ENCODE assay signal across 1 cellular context in the genomic region with DNA sequence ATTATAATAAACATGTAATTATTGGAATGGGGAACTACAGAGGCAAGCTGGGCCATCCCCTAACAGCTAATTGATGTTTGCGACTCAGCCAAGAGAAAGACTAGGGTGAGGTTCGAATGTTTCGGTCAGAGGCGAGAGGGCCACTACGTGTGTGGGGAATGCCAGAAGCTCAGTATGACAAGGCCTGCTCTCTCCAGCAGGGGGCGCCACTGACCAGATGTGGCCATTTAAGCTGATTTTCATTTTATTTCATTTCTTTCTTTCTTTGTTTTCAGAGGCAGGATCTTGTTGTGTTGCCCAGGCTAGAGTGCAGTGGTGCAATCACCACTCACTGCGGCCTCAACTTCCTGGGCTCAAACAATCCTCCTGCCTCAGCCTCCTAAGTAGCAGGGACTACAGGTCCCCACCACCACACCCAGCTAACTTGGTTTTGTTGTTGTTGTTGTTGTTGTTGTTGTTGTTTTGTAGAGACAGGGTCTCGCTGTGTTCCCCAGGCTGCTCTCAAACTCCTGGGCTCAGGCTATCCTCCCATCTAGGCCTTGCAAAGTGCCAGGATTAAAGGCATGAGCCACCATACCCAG.
TF ChIP-seq lines count a peak whose summit lies in the region.

No MANE protein-coding gene starts in this region.

TF ChIP-seq in GM23338, 12 proteins besides CTCF, POLR2A, EP300 and RAD21 (continued from another document):
- TF ChIP-seq, protein P1, sequence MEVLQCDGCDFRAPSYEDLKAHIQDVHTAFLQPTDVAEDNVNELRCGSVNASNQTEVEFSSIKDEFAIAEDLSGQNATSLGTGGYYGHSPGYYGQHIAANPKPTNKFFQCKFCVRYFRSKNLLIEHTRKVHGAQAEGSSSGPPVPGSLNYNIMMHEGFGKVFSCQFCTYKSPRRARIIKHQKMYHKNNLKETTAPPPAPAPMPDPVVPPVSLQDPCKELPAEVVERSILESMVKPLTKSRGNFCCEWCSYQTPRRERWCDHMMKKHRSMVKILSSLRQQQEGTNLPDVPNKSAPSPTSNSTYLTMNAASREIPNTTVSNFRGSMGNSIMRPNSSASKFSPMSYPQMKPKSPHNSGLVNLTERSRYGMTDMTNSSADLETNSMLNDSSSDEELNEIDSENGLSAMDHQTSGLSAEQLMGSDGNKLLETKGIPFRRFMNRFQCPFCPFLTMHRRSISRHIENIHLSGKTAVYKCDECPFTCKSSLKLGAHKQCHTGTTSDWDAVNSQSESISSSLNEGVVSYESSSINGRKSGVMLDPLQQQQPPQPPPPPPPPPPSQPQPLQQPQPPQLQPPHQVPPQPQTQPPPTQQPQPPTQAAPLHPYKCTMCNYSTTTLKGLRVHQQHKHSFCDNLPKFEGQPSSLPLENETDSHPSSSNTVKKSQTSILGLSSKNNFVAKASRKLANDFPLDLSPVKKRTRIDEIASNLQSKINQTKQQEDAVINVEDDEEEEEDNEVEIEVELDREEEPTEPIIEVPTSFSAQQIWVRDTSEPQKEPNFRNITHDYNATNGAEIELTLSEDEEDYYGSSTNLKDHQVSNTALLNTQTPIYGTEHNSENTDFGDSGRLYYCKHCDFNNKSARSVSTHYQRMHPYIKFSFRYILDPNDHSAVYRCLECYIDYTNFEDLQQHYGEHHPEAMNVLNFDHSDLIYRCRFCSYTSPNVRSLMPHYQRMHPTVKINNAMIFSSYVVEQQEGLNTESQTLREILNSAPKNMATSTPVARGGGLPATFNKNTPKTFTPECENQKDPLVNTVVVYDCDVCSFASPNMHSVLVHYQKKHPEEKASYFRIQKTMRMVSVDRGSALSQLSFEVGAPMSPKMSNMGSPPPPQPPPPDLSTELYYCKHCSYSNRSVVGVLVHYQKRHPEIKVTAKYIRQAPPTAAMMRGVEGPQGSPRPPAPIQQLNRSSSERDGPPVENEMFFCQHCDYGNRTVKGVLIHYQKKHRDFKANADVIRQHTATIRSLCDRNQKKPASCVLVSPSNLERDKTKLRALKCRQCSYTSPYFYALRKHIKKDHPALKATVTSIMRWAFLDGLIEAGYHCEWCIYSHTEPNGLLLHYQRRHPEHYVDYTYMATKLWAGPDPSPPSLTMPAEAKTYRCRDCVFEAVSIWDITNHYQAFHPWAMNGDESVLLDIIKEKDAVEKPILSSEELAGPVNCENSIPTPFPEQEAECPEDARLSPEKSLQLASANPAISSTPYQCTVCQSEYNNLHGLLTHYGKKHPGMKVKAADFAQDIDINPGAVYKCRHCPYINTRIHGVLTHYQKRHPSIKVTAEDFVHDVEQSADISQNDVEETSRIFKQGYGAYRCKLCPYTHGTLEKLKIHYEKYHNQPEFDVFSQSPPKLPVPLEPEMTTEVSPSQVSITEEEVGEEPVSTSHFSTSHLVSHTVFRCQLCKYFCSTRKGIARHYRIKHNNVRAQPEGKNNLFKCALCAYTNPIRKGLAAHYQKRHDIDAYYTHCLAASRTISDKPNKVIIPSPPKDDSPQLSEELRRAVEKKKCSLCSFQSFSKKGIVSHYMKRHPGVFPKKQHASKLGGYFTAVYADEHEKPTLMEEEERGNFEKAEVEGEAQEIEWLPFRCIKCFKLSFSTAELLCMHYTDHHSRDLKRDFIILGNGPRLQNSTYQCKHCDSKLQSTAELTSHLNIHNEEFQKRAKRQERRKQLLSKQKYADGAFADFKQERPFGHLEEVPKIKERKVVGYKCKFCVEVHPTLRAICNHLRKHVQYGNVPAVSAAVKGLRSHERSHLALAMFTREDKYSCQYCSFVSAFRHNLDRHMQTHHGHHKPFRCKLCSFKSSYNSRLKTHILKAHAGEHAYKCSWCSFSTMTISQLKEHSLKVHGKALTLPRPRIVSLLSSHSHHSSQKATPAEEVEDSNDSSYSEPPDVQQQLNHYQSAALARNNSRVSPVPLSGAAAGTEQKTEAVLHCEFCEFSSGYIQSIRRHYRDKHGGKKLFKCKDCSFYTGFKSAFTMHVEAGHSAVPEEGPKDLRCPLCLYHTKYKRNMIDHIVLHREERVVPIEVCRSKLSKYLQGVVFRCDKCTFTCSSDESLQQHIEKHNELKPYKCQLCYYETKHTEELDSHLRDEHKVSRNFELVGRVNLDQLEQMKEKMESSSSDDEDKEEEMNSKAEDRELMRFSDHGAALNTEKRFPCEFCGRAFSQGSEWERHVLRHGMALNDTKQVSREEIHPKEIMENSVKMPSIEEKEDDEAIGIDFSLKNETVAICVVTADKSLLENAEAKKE (CRISPR knock-in tag; IDR thresholded peaks at IDR 0.05): no peak
- TF ChIP-seq NANOG (IDR thresholded peaks at IDR 0.05; ENCODE audit: borderline replicate concordance) (no peak), EZH2phosphoT487 (IDR thresholded peaks at IDR 0.05; ENCODE audit: unreplicated experiment) (no peak)
